1 cellular context compared by ENCODE assay signal in the genomic region with DNA sequence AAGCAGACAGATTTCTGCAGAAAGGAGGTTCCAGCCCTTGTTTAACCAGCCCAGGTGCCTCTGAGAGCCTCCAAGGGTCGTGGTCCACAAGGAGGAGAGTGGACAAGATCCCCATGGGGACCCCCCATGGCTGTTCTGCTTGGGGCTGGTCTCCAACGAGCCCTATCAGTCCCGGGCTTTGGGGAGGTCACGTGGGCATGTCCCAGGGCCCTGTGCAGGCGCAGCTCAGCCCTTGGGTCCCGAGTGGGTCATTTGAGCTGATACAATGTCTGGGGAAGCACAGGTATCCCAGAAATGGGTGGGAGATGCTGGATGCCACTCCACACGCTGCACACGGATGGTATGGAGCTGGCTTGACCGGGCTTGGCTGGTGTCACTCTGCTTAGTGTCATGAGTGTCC.
TF ChIP-seq lines count a peak whose summit lies in the region.

No MANE protein-coding gene starts in this region.

TF ChIP-seq in A549, 52 proteins besides CTCF, POLR2A, EP300 and RAD21 (continued from another document):
- no peak for TF ChIP-seq E2F6 (IDR thresholded peaks at IDR 0.05; ENCODE audit: borderline replicate concordance, low read depth)
- no peak for TF ChIP-seq MAZ (IDR thresholded peaks at IDR 0.05; ENCODE audit: borderline replicate concordance, low read depth, low read length)
- TF ChIP-seq CBX2 (IDR thresholded peaks at IDR 0.05; ENCODE audit: borderline replicate concordance, low read depth) = no peak
- TF ChIP-seq USF2 (IDR thresholded peaks at IDR 0.05) = no peak
- TF ChIP-seq ZC3H11A (IDR thresholded peaks at IDR 0.05) = no peak
- TF ChIP-seq JUN (IDR thresholded peaks at IDR 0.05) = no peak
- no peak for TF ChIP-seq HEYL (CRISPR knock-in tag; IDR thresholded peaks at IDR 0.05)
- no peak for TF ChIP-seq FOSL2 (IDR thresholded peaks at IDR 0.05)
- no peak for TF ChIP-seq FOSL2 (CRISPR knock-in tag; IDR thresholded peaks at IDR 0.05)
- TF ChIP-seq SMC3 (IDR thresholded peaks at IDR 0.05) = no peak
- TF ChIP-seq SREBF2 (IDR thresholded peaks at IDR 0.05) = no peak
- no peak for TF ChIP-seq HOXA7 (CRISPR knock-in tag; IDR thresholded peaks at IDR 0.05)
TF ChIP-seq in A549: peak in this region for 0.
